12 cellular contexts compared by ENCODE assay signal in the genomic region with DNA sequence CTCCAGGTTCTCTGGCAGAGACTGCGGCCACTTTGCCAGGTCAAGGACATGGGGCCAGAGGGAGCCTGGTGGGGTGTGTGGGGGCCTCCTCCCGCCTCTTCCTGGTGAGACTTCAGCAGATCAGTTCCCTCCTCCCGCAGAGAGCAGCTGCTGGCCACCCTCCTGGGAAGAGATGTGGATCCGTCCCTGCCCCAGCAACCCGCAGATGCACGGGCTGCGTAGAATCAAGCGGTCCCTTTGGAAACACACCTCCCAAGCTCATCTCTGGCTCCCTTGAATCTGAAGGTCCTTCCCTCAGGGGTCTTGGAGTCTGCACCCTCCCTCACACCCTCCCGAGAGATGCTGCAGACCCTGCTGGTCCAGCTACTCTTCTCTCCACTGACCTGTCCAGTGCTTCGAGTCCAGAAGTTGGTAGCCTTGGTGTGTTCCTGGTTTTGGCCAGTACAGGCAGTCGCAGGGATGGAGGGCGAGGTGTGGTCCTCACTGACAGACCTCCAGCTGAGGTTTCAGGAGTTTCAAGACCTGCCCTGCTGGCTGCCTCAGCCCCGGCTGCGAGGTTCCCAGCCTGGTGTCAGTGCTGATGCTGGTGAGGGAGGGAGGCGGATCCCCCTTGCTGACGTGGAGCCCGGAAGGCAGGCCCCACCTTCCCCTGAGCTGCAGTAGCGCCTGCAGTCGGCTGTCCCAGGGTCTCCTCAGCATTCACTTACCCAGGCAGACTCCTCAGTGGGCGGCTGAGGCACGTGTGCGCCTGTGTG. TPM values are rescaled to one million over a fixed set of nuclear protein-coding genes. Genes with fewer than 3 reads are reported as not detected.
DNase-seq lines count a peak whose midpoint lies in the region; ATAC-seq and TF ChIP-seq lines count a peak whose summit lies in the region.
"Had no signal": no experiment of that assay in that cellular context is flagged by ENCODE, and none has a peak within 500 bp of the region (broad histone marks: within the 10 kb centered on the region; RNA-seq: fewer than 3 reads in every experiment).

A gene with protein sequence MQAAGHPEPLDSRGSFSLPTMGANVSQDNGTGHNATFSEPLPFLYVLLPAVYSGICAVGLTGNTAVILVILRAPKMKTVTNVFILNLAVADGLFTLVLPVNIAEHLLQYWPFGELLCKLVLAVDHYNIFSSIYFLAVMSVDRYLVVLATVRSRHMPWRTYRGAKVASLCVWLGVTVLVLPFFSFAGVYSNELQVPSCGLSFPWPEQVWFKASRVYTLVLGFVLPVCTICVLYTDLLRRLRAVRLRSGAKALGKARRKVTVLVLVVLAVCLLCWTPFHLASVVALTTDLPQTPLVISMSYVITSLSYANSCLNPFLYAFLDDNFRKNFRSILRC (minus strand): TSS at position 585 of the 755 bp plus-strand sequence. CDS start 734 bp downstream, outside the sequence.

- H3K4me3 ChIP-seq in mucosa of descending colon (no peak within 1 kb of the TSS), esophagus muscularis mucosa (no peak within 1 kb of the TSS)
- H3K4me3 ChIP-seq: SK-N-MC had no signal

- H3K9me3 ChIP-seq in mucosa of descending colon (no peaks in the 10 kb centered on the region), esophagus muscularis mucosa (no peaks in the 10 kb centered on the region)

- TF ChIP-seq CTCF in mucosa of descending colon (IDR thresholded peaks at IDR 0.05) (no peak), esophagus muscularis mucosa (IDR thresholded peaks at IDR 0.05) (no peak)

- H3K27ac Mint-ChIP-seq in activated naive CD8-positive, alpha-beta T cell treated with anti-CD3 and anti-CD28 coated beads, Interleukin-2, amount 10 ng/mL, durations not matched to agents 7 days and 5 days: peak within 1 kb of the TSS; percentile 36

- intact Hi-C loops in mucosa of descending colon (cut with DNase I, micrococcal nuclease) (no loop called here), esophagus muscularis mucosa (cut with DNase I) (no loop called here)

- H3K36me3 ChIP-seq in mucosa of descending colon (ENCODE audit: low read depth) (no peaks in the 10 kb centered on the region), esophagus muscularis mucosa (no peaks in the 10 kb centered on the region)

- peaks cover 0 to 63% (median 8%) of the 10 kb centered on the region in 4 donors for H3K27me3 ChIP-seq in esophagus muscularis mucosa

- H3K36me3 Mint-ChIP-seq in activated naive CD8-positive, alpha-beta T cell treated with anti-CD3 and anti-CD28 coated beads, Interleukin-2, amount 10 ng/mL, durations not matched to agents 7 days and 5 days: no peaks in the 10 kb centered on the region

- POLR2A ChIA-PET in activated naive CD8-positive, alpha-beta T cell treated with anti-CD3 and anti-CD28 coated beads, Interleukin-2, amount 10 ng/mL, durations not matched to agents 7 days and 5 days (lab: Charles Lee): no interaction called here

- 62% methylated on average over 8 of the region's 22 CpGs for WGBS in esophagus muscularis mucosa

- H3K9me3 Mint-ChIP-seq in activated naive CD8-positive, alpha-beta T cell treated with anti-CD3 and anti-CD28 coated beads, Interleukin-2, amount 10 ng/mL, durations not matched to agents 7 days and 5 days: no peaks in the 10 kb centered on the region

- no peak within 1 kb of the TSS for H3K27ac ChIP-seq in esophagus muscularis mucosa (replicated peaks in 1 of 4)
- H3K27ac ChIP-seq: SK-N-MC had no signal

- no peak for TF ChIP-seq POLR2A in esophagus muscularis mucosa (IDR thresholded peaks at IDR 0.05; ENCODE audit: low read depth)

- DNase-seq in CD1c-positive myeloid dendritic cell (ENCODE audit: extremely low spot score): peak; percentile 15
- DNase-seq in HK-2 (ENCODE audit: unreplicated experiment): peak; percentile 0
- DNase-seq in activated naive CD8-positive, alpha-beta T cell treated with anti-CD3 and anti-CD28 coated beads, Interleukin-2, amount 10 ng/mL, durations not matched to agents 7 days and 5 days: peak; percentile 34
- DNase-seq in mucosa of descending colon: peak in 2 of 3 donors; percentile 19 to 40
- no peak for DNase-seq in esophagus muscularis mucosa (ENCODE audit: extremely low spot score)
- DNase-seq: effector CD8-positive, alpha-beta T cell; NCI-H2107 had no signal

- ATAC-seq in activated naive CD8-positive, alpha-beta T cell treated with anti-CD3 and anti-CD28 coated beads, Interleukin-2, amount 10 ng/mL, durations not matched to agents 7 days and 5 days (ENCODE audit: low read depth): peak; percentile 59
- peak; percentile 34 for ATAC-seq in mucosa of descending colon
- no peak for ATAC-seq in HG02798 (IDR thresholded peaks at IDR 0.05; ENCODE audit: poor library complexity, unreplicated experiment)
- no peak for ATAC-seq in GM19455 (IDR thresholded peaks at IDR 0.05; ENCODE audit: unreplicated experiment)
- ATAC-seq in GM18520 (IDR thresholded peaks at IDR 0.05; ENCODE audit: unreplicated experiment): no peak

- H3K4me1 Mint-ChIP-seq in activated naive CD8-positive, alpha-beta T cell treated with anti-CD3 and anti-CD28 coated beads, Interleukin-2, amount 10 ng/mL, durations not matched to agents 7 days and 5 days: peaks cover 2% of the 10 kb centered on the region

- H3K4me1 ChIP-seq in mucosa of descending colon (ENCODE audit: low read depth): peaks cover 2% of the 10 kb centered on the region
- peaks cover 6 to 7% (median 6%) of the 10 kb centered on the region in 4 donors for H3K4me1 ChIP-seq in esophagus muscularis mucosa

- H3K27me3 Mint-ChIP-seq in activated naive CD8-positive, alpha-beta T cell treated with anti-CD3 and anti-CD28 coated beads, Interleukin-2, amount 10 ng/mL, durations not matched to agents 7 days and 5 days: peaks cover 15% of the 10 kb centered on the region

- TF ChIP-seq EP300 in esophagus muscularis mucosa (IDR thresholded peaks at IDR 0.05): no peak

- no peak within 1 kb of the TSS for H3K4me3 Mint-ChIP-seq in activated naive CD8-positive, alpha-beta T cell treated with anti-CD3 and anti-CD28 coated beads, Interleukin-2, amount 10 ng/mL, durations not matched to agents 7 days and 5 days

RNA-seq across cellular contexts. Expression of the gene that starts here (rescaled TPM):
- not detected for total RNA-seq in activated naive CD8-positive, alpha-beta T cell treated with anti-CD3 and anti-CD28 coated beads, Interleukin-2, amount 10 ng/mL, durations not matched to agents 7 days and 5 days
- total RNA-seq in mucosa of descending colon: not detected
- total RNA-seq in esophagus muscularis mucosa: not detected
- total RNA-seq: osteocyte had no signal

Comparison
In these comparisons a context has a peak if more than half of its experiments do, and no peak if none do; other contexts are left out.
1. Peak in DNase-seq and ATAC-seq in activated naive CD8-positive, alpha-beta T cell treated with anti-CD3 and anti-CD28 coated beads, Interleukin-2, amount 10 ng/mL, durations not matched to agents 7 days and 5 days; RNA of the gene not detected or under 1 TPM.
2. Peak in DNase-seq and ATAC-seq in mucosa of descending colon; RNA of the gene not detected or under 1 TPM.